ENCODE assay signal across 10 cellular contexts in the genomic region with DNA sequence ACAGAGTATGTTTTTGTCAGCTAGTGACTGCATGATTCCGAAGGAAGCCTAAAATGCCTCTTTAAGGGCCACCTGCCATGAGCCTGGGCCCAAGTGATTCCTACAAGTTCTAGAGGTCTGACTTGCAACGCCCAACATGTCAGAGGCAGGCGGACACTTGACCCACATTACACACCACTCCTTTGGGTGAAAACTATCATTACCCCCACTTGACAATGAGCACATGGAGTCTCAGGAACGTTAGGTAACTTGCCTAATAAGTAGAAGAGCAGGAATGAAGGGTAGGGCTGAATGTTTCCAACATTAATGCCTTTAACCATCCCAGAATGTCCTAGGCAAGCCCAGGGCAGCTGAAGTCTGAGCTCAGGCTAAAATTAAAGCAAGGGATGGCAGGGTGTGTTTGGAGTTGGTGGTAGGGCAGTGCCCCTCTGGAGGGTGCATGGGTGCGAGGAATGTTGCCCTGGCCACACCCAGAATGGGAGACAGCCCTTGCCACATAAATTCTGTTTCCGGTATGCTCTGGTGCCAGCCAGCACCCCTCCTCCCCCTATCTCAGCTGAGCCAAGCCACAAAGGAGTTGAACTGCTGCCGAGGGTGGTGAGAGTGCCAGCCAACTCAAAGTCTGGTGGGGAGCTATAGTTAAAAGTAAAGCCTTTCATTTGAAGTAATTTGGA. TPM values are rescaled to one million over a fixed set of nuclear protein-coding genes. Genes with fewer than 3 reads are reported as not detected.
DNase-seq lines count a peak whose midpoint lies in the region; ATAC-seq and TF ChIP-seq lines count a peak whose summit lies in the region.
"Had no signal": no experiment of that assay in that cellular context is flagged by ENCODE, and none has a peak within 500 bp of the region (broad histone marks: within the 10 kb centered on the region; RNA-seq: fewer than 3 reads in every experiment).

No MANE protein-coding gene starts in this region.

- intact Hi-C loops in PC-9 (cut with micrococcal nuclease; ENCODE audit: unreplicated experiment) (loop anchor here (10.0 kb wide), 2 partner anchors 46 to 86 kb away; no protein-coding TSS in a partner anchor), head of caudate nucleus (cut with DNase I) (no loop called here), stomach (cut with DNase I; ENCODE audit: low total_unique reads) (no loop called here)

- H3K4me1 ChIP-seq in PC-9 (replicated peaks; ENCODE audit: insufficient read depth): peaks cover 38% of the 10 kb centered on the region
- peaks cover 16 to 41% (median 31%) of the 10 kb centered on the region in 4 donors for H3K4me1 ChIP-seq in stomach
- H3K4me1 ChIP-seq in hepatocyte (ENCODE audit: insufficient read depth): peaks cover 22% of the 10 kb centered on the region

- H3K4me3 ChIP-seq in PC-9: no peak overlapping the region
- H3K4me3 ChIP-seq in stomach: no peak overlapping the region
- H3K4me3 ChIP-seq in hepatocyte: no peak overlapping the region

- peaks cover 11% of the 10 kb centered on the region; the same call in 1 of the 2 replicates for H3F3A ChIP-seq in PC-9 (ENCODE audit: insufficient read depth, low read depth)

- no peak for TF ChIP-seq CTCF in PC-9 (conservative IDR thresholded peaks at IDR 0.05)
- no peak for TF ChIP-seq CTCF in stomach (IDR thresholded peaks at IDR 0.05)
- no peak for TF ChIP-seq CTCF in hepatocyte (IDR thresholded peaks at IDR 0.05; ENCODE audit: poor library complexity)

- peaks cover 51% of the 10 kb centered on the region for H3K4me1 Mint-ChIP-seq in activated CD4-positive, alpha-beta T cell treated with anti-CD3 and anti-CD28 coated beads, Interleukin-2, amount 10 ng/mL, durations not matched to agents 7 days and 5 days

- no peaks in the 10 kb centered on the region; the same call in 1 of the 2 replicates for H3K9me2 ChIP-seq in PC-9 (ENCODE audit: insufficient read depth)
- no peaks in the 10 kb centered on the region for H3K9me2 ChIP-seq in hepatocyte (replicated peaks; ENCODE audit: insufficient read depth)

- CTCF ChIA-PET in activated CD4-positive, alpha-beta T cell treated with anti-CD3 and anti-CD28 coated beads, Interleukin-2, amount 10 ng/mL, durations not matched to agents 7 days and 5 days (lab: Charles Lee): interaction anchor here (0.7 to 1.8 kb wide), 2 partner anchors 8 to 9 kb away, joined by 3 to 4 read pairs; no protein-coding TSS in a partner anchor
- CTCF ChIA-PET in PC-9 (lab: Charles Lee): interaction anchor here (0.7 kb wide), 1 partner anchor 1614 kb away, joined by 6 read pairs; no protein-coding TSS in a partner anchor

- DNase-seq in activated CD4-positive, alpha-beta T cell treated with anti-CD3 and anti-CD28 coated beads, Interleukin-2, amount 10 ng/mL, durations not matched to agents 7 days and 5 days: no peak
- no peak for DNase-seq in activated CD4-positive, alpha-beta T cell treated with anti-CD3 and anti-CD28 coated beads for 48 hours
- peak in 1 of 2 experiments; percentile 66 for DNase-seq in PC-9
- peak in 24 of 42 donors; percentile 11 to 70 (median 39) for DNase-seq in head of caudate nucleus
- DNase-seq in stomach: peak; percentile 85
- no peak for DNase-seq in hepatocyte (ENCODE audit: low spot score)
- DNase-seq in stimulated activated CD4-positive, alpha-beta T cell treated with anti-CD3 and anti-CD28 coated beads, Interleukin-2, amount 100 ng/mL, for 24 hours: no peak
- DNase-seq: NCI-H1417 had no signal

- no TSS peak for BruUV-seq in PC-9 (replicated peaks; lab: Mats Ljungman, UMichigan)

- H2AFZ ChIP-seq in PC-9: no peak overlapping the region
- H2AFZ ChIP-seq in hepatocyte: no peak overlapping the region

- no peaks in the 10 kb centered on the region for H3K9me3 ChIP-seq in PC-9 (ENCODE audit: insufficient read depth, low read depth)
- no peaks in the 10 kb centered on the region for H3K9me3 ChIP-seq in stomach
- H3K9me3 ChIP-seq in hepatocyte (ENCODE audit: low read depth): no peaks in the 10 kb centered on the region

- H3K4me3 Mint-ChIP-seq in activated CD4-positive, alpha-beta T cell treated with anti-CD3 and anti-CD28 coated beads, Interleukin-2, amount 10 ng/mL, durations not matched to agents 7 days and 5 days: no peak overlapping the region

- H3K27me3 ChIP-seq in PC-9 (ENCODE audit: insufficient read depth, low read depth) (no peaks in the 10 kb centered on the region), stomach (no peaks in the 10 kb centered on the region), hepatocyte (no peaks in the 10 kb centered on the region)

- H3K79me2 ChIP-seq in PC-9 (ENCODE audit: low read depth) (no peaks in the 10 kb centered on the region), hepatocyte (no peaks in the 10 kb centered on the region)

- H4K20me1 ChIP-seq in PC-9 (ENCODE audit: insufficient read depth) (no peaks in the 10 kb centered on the region), hepatocyte (ENCODE audit: insufficient read depth, poor library complexity, severe bottlenecking) (no peaks in the 10 kb centered on the region)

- peak overlapping the region; percentile 33 for H3K27ac Mint-ChIP-seq in activated CD4-positive, alpha-beta T cell treated with anti-CD3 and anti-CD28 coated beads, Interleukin-2, amount 10 ng/mL, durations not matched to agents 7 days and 5 days

- no peak overlapping the region for H3K27ac ChIP-seq in PC-9
- H3K27ac ChIP-seq in stomach: peak overlapping the region; percentile 7 to 69 (median 64)
- H3K27ac ChIP-seq in hepatocyte: no peak overlapping the region

- H3K36me3 Mint-ChIP-seq in activated CD4-positive, alpha-beta T cell treated with anti-CD3 and anti-CD28 coated beads, Interleukin-2, amount 10 ng/mL, durations not matched to agents 7 days and 5 days (ENCODE audit: low read depth): no peaks in the 10 kb centered on the region

- TF ChIP-seq EP300 in stomach (IDR thresholded peaks at IDR 0.05): no peak

- ATAC-seq in HG02981 (IDR thresholded peaks at IDR 0.05; ENCODE audit: unreplicated experiment): no peak

- TF ChIP-seq POLR2A in stomach (IDR thresholded peaks at IDR 0.05): no peak

- H3K27me3 Mint-ChIP-seq in activated CD4-positive, alpha-beta T cell treated with anti-CD3 and anti-CD28 coated beads, Interleukin-2, amount 10 ng/mL, durations not matched to agents 7 days and 5 days: peaks cover 2% of the 10 kb centered on the region

- 0 out of 2 replicates have a peak overlapping the region, but pooled peaks have one; percentile 3 for H3K4me2 ChIP-seq in PC-9
- no peak overlapping the region for H3K4me2 ChIP-seq in hepatocyte

- H3K9me3 Mint-ChIP-seq in activated CD4-positive, alpha-beta T cell treated with anti-CD3 and anti-CD28 coated beads, Interleukin-2, amount 10 ng/mL, durations not matched to agents 7 days and 5 days: no peaks in the 10 kb centered on the region

- H3K36me3 ChIP-seq in PC-9 (ENCODE audit: low read depth): no peaks in the 10 kb centered on the region
- H3K36me3 ChIP-seq in stomach: no peaks in the 10 kb centered on the region
- no peaks in the 10 kb centered on the region for H3K36me3 ChIP-seq in hepatocyte (replicated peaks; ENCODE audit: insufficient read depth, low read depth)

- 47 to 69% (median 55%) methylated on average over 7 of the region's 7 CpGs for WGBS in stomach, 5 donors
- WGBS in hepatocyte (ENCODE audit: low lambda C conversion rate, missing lambda C conversion rate): 93% methylated on average over 7 of the region's 7 CpGs

- POLR2A ChIA-PET in activated CD4-positive, alpha-beta T cell treated with anti-CD3 and anti-CD28 coated beads, Interleukin-2, amount 10 ng/mL, durations not matched to agents 7 days and 5 days (lab: Charles Lee): no interaction called here
- POLR2A ChIA-PET in PC-9 (lab: Charles Lee; ENCODE audit: unreplicated experiment): interaction anchor here (1.0 kb wide), 1 partner anchor 247 kb away, joined by 7 read pairs; no protein-coding TSS in a partner anchor

RNA-seq across cellular contexts. Expression of a gene that starts 2.5 kb away (rescaled TPM):
- total RNA-seq in activated CD4-positive, alpha-beta T cell treated with anti-CD3 and anti-CD28 coated beads, Interleukin-2, amount 10 ng/mL, durations not matched to agents 7 days and 5 days: under 1 TPM in 1 of 2 experiments, not detected in 1; 0.29 TPM
- total RNA-seq in PC-9 (2021) (8.8 and 13.6 TPM in 2 replicates), stomach (10 to 100 TPM in 1 of 5 donors, 1 to 10 TPM in 1, not detected in 3; 1.3 to 19.5 TPM), hepatocyte (0.77 and 1.2 TPM in 2 replicates)
- polyA plus RNA-seq in stomach (10 to 100 TPM in 1 of 3 donors, 1 to 10 TPM in 2; 6.8 to 66.7 (median 7.6) TPM), hepatocyte (1.9 and 3.0 TPM in 2 replicates)
- total RNA-seq: pulmonary artery endothelial cell had no signal

RNA-seq across cellular contexts. Expression of a gene that starts 24.0 kb away (rescaled TPM):
- total RNA-seq in activated CD4-positive, alpha-beta T cell treated with anti-CD3 and anti-CD28 coated beads, Interleukin-2, amount 10 ng/mL, durations not matched to agents 7 days and 5 days: 100 to 1,000 TPM; 136 to 137 TPM
- total RNA-seq in PC-9 (2021) (64.6 and 99.9 TPM in 2 replicates), stomach (100 to 1,000 TPM in 1 of 5 donors, 10 to 100 TPM in 3, 1 to 10 TPM in 1; 4.0 to 121 (median 12.7) TPM), hepatocyte (13.7 and 17.5 TPM in 2 replicates)
- polyA plus RNA-seq in stomach (100 to 1,000 TPM in 1 of 3 donors, 10 to 100 TPM in 2; 86.9 to 262 (median 98.5) TPM), hepatocyte (7.9 and 16.0 TPM in 2 replicates)

RNA-seq across cellular contexts. Expression of a gene that starts 53.6 kb away (rescaled TPM):
- 1 to 10 TPM; 1.3 to 1.9 TPM for total RNA-seq in activated CD4-positive, alpha-beta T cell treated with anti-CD3 and anti-CD28 coated beads, Interleukin-2, amount 10 ng/mL, durations not matched to agents 7 days and 5 days
- total RNA-seq in PC-9 (2021) (240 and 266 TPM in 2 replicates), stomach (10 to 100 TPM in 3 of 5 donors, not detected in 2; 10.6 to 25.9 (median 21.0) TPM), hepatocyte (26.9 and 32.4 TPM in 2 replicates)
- polyA plus RNA-seq in stomach (10 to 100 TPM; 51.2 to 75.0 (median 52.5) TPM), hepatocyte (49.6 and 59.9 TPM in 2 replicates)

RNA-seq across cellular contexts. Expression of a gene that starts 54.8 kb away (rescaled TPM):
- total RNA-seq in activated CD4-positive, alpha-beta T cell treated with anti-CD3 and anti-CD28 coated beads, Interleukin-2, amount 10 ng/mL, durations not matched to agents 7 days and 5 days: not detected
- total RNA-seq in PC-9 (2021): not detected in 2 replicates
- under 1 TPM in 1 of 5 donors, not detected in 4; 0.55 TPM for total RNA-seq in stomach
- polyA plus RNA-seq in stomach: 1 to 10 TPM in 1 of 3 donors, under 1 TPM in 2; 0.38 to 1.1 (median 0.44) TPM
- total RNA-seq in hepatocyte: not detected in 2 replicates
- not detected in 2 replicates for polyA plus RNA-seq in hepatocyte
- total RNA-seq: pulmonary artery endothelial cell had no signal

Comparison
In these comparisons a context has a peak if more than half of its experiments do, and no peak if none do; other contexts are left out.
1. DNase-seq: peak in head of caudate nucleus (24 of 42) and stomach (single experiment); none in activated CD4-positive, alpha-beta T cell treated with anti-CD3 and anti-CD28 coated beads, Interleukin-2, amount 10 ng/mL, durations not matched to agents 7 days and 5 days (single experiment), activated CD4-positive, alpha-beta T cell treated with anti-CD3 and anti-CD28 coated beads for 48 hours (single experiment), hepatocyte (single experiment) and stimulated activated CD4-positive, alpha-beta T cell treated with anti-CD3 and anti-CD28 coated beads, Interleukin-2, amount 100 ng/mL, for 24 hours (0 of 2).
2. H3K27ac ChIP-seq: peak in stomach (5 of 5); none in PC-9 (single experiment) and hepatocyte (single experiment).